ENCODE assay signal across 26 cellular contexts in genomic region chr1:116008651-116009380, GRCh38. TPM values are rescaled to one million over a fixed set of nuclear protein-coding genes. Genes with fewer than 3 reads are reported as not detected.
DNase-seq lines count a peak whose midpoint lies in the region; ATAC-seq and TF ChIP-seq lines count a peak whose summit lies in the region.
"Had no signal": no experiment of that assay in that cellular context is flagged by ENCODE, and none has a peak within 500 bp of the region (broad histone marks: within the 10 kb centered on the region; RNA-seq: fewer than 3 reads in every experiment).

No MANE protein-coding gene starts in this region.

- H3K9me3 Mint-ChIP-seq in stimulated activated naive CD8-positive, alpha-beta T cell treated with anti-CD3 and anti-CD28 coated beads, Interleukin-15, amount 100 ng/mL, for 72 hours = no peaks in the 10 kb centered on the region
- H3K9me3 Mint-ChIP-seq: H9; memory B cell; stimulated activated memory B cell treated with anti-CD40 and anti-IgM and Interleukin-4, amounts not matched to agents 10 μg/mL and 1 μg/mL and 100 μg/mL, for 72 hours had no signal

- H3K36me3 ChIP-seq in right atrium auricular region (no peaks in the 10 kb centered on the region), neuronal stem cell (replicated peaks in 1 of 2; ENCODE audit: control insufficient read depth in 2 of 2, insufficient read depth in 2 of 2, low read length in 2 of 2) (no peaks in the 10 kb centered on the region)
- H3K36me3 ChIP-seq: BE2C, tibial nerve had no signal

- intact Hi-C loops in Right ventricle myocardium superior (cut with DNase I) = no loop called here

- H3K4me1 Mint-ChIP-seq in stimulated activated naive CD8-positive, alpha-beta T cell treated with anti-CD3 and anti-CD28 coated beads, Interleukin-15, amount 100 ng/mL, for 72 hours = peaks cover 7% of the 10 kb centered on the region

- no peaks in the 10 kb centered on the region for H3K27me3 Mint-ChIP-seq in stimulated activated naive CD8-positive, alpha-beta T cell treated with anti-CD3 and anti-CD28 coated beads, Interleukin-15, amount 100 ng/mL, for 72 hours
- H3K27me3 Mint-ChIP-seq: activated CD4-positive, alpha-beta memory T cell treated with anti-CD3 and anti-CD28 coated beads, Interleukin-2, amount 10 ng/mL, durations not matched to agents 7 days and 5 days; memory B cell; stimulated activated memory B cell treated with anti-CD40 and anti-IgM and Interleukin-4, amounts not matched to agents 10 μg/mL and 1 μg/mL and 100 μg/mL, for 72 hours had no signal

- H3K4me1 ChIP-seq in right atrium auricular region (no peaks in the 10 kb centered on the region), neuronal stem cell (ENCODE audit: control insufficient read depth in 2 of 2, insufficient read depth in 1 of 2, low read depth in 1 of 2, low read length in 2 of 2) (peaks cover 0 to 6% of the 10 kb centered on the region in 2 donors)
- H3K4me1 ChIP-seq: A549, BE2C, psoas muscle, tibial nerve had no signal

- no peak overlapping the region for H3K4ac ChIP-seq in neuronal stem cell (ENCODE audit: low read length)

- H4K8ac ChIP-seq in neuronal stem cell (ENCODE audit: low read depth, low read length) = peak overlapping the region; percentile 77

- H2BK5ac ChIP-seq in neuronal stem cell (ENCODE audit: low read length) = no peak overlapping the region

- H2BK15ac ChIP-seq in neuronal stem cell (ENCODE audit: low read length) = no peak overlapping the region

- peak overlapping the region; percentile 70 for H3K18ac ChIP-seq in neuronal stem cell (ENCODE audit: low read length)

- no peak overlapping the region for H4K91ac ChIP-seq in neuronal stem cell (ENCODE audit: low read depth, low read length, poor library complexity)

- H3K23ac ChIP-seq in neuronal stem cell (ENCODE audit: low read depth, low read length, poor library complexity) = no peak overlapping the region

- H3K27me3 ChIP-seq in right atrium auricular region = no peaks in the 10 kb centered on the region
- H3K27me3 ChIP-seq in neuronal stem cell (ENCODE audit: control insufficient read depth in 3 of 3, insufficient read depth in 3 of 3, low read depth in 1 of 3, low read length in 3 of 3) = no peaks in the 10 kb centered on the region
- H3K27me3 ChIP-seq: hepatocyte, tibial nerve had no signal

- H3K9ac ChIP-seq in neuronal stem cell (ENCODE audit: low read depth, low read length, poor library complexity) = no peak overlapping the region

- no peak overlapping the region for H2BK12ac ChIP-seq in neuronal stem cell (ENCODE audit: low read length)

- no peak overlapping the region for H3K4me2 ChIP-seq in neuronal stem cell (ENCODE audit: insufficient read depth, low read length, poor library complexity, severe bottlenecking)
- H3K4me2 ChIP-seq: A549, hepatocyte had no signal

- H3K27ac ChIP-seq in right atrium auricular region (no peak overlapping the region), neuronal stem cell (replicated peaks; ENCODE audit: low read length) (no peak overlapping the region)
- H3K27ac ChIP-seq: A549, hepatocyte, psoas muscle, tibial nerve had no signal

- WGBS in neuronal stem cell (ENCODE audit: extremely low coverage in 2 of 2, insufficient read length in 2 of 2, insufficient replicate concordance in 1 of 2), 2 donors = no CpG with 5 or more reads among the region's 7 CpGs

- ATAC-seq in Right ventricle myocardium superior (ENCODE audit: poor library complexity) = peak; percentile 85
- ATAC-seq in stimulated activated naive CD8-positive, alpha-beta T cell treated with anti-CD3 and anti-CD28 coated beads, Interleukin-15, amount 100 ng/mL, for 72 hours = no peak
- ATAC-seq: A549; psoas muscle; stimulated activated memory B cell treated with anti-CD40 and anti-IgM and Interleukin-4, amounts not matched to agents 10 μg/mL and 1 μg/mL and 100 μg/mL, for 72 hours had no signal

- H2BK120ac ChIP-seq in neuronal stem cell (ENCODE audit: low read depth, low read length) = no peak overlapping the region

- no peak overlapping the region for H2AFZ ChIP-seq in neuronal stem cell (ENCODE audit: low read length)
- H2AFZ ChIP-seq: hepatocyte had no signal

- H3K9me3 ChIP-seq in right atrium auricular region = no peaks in the 10 kb centered on the region
- H3K9me3 ChIP-seq in neuronal stem cell (replicated peaks in 1 of 2; ENCODE audit: control insufficient read depth in 2 of 2, insufficient read depth in 1 of 2, low read depth in 1 of 2, low read length in 2 of 2) = no peaks in the 10 kb centered on the region
- H3K9me3 ChIP-seq: A549, BE2C, psoas muscle, tibial nerve had no signal

- H2AK5ac ChIP-seq in neuronal stem cell (ENCODE audit: low read depth, low read length) = no peak overlapping the region

- no peak for TF ChIP-seq CTCF in right atrium auricular region (IDR thresholded peaks at IDR 0.05)

- no peak overlapping the region for H3K14ac ChIP-seq in neuronal stem cell (ENCODE audit: low read length)

- H3K4me3 ChIP-seq in right atrium auricular region = no peak overlapping the region
- no peak overlapping the region for H3K4me3 ChIP-seq in neuronal stem cell (ENCODE audit: low read length in 2 of 2)
- H3K4me3 ChIP-seq: A549, hepatocyte, psoas muscle, tibial nerve had no signal

- no peak overlapping the region for H3K27ac Mint-ChIP-seq in stimulated activated naive CD8-positive, alpha-beta T cell treated with anti-CD3 and anti-CD28 coated beads, Interleukin-15, amount 100 ng/mL, for 72 hours
- H3K27ac Mint-ChIP-seq: activated CD4-positive, alpha-beta memory T cell treated with anti-CD3 and anti-CD28 coated beads, Interleukin-2, amount 10 ng/mL, durations not matched to agents 7 days and 5 days; H9; memory B cell; stimulated activated memory B cell treated with anti-CD40 and anti-IgM and Interleukin-4, amounts not matched to agents 10 μg/mL and 1 μg/mL and 100 μg/mL, for 72 hours had no signal

- no peak for DNase-seq in Right ventricle myocardium superior
- no peak for DNase-seq in right atrium auricular region (ENCODE audit: low spot score)
- peak; percentile 88 for DNase-seq in globus pallidus (ENCODE audit: low spot score)
- DNase-seq in neuronal stem cell (ENCODE audit: low spot score) = no peak
- DNase-seq in NCI-H2107 (lab: John Stamatoyannopoulos, UW) = no peak
- DNase-seq in dermis blood vessel endothelial cell = no peak
- DNase-seq in middle frontal gyrus (ENCODE audit: extremely low spot score, low spot score) = no peak
- no peak for DNase-seq in stimulated activated naive CD8-positive, alpha-beta T cell treated with anti-CD3 and anti-CD28 coated beads, Interleukin-15, amount 100 ng/mL, for 72 hours
- DNase-seq: activated CD4-positive, alpha-beta memory T cell treated with anti-CD3 and anti-CD28 coated beads, Interleukin-2, amount 10 ng/mL, durations not matched to agents 7 days and 5 days; activated gamma-delta T cell treated with Interleukin-2 at 50 U/mL for 16 hours; activated T-cell treated with anti-CD3 and anti-CD28 coated beads for 4 hours; BE2C; DND-41; H9; islet precursor cell; naive B cell; NCI-H1436; NCI-H2171; psoas muscle; small intestine; stimulated activated CD4-positive, alpha-beta T cell treated with anti-CD3 and anti-CD28 coated beads, Interleukin-2, amount 100 ng/mL, for 24 hours had no signal

- H3K79me1 ChIP-seq in neuronal stem cell (ENCODE audit: low read depth, low read length) = no peaks in the 10 kb centered on the region

- H3K4me3 Mint-ChIP-seq in stimulated activated naive CD8-positive, alpha-beta T cell treated with anti-CD3 and anti-CD28 coated beads, Interleukin-15, amount 100 ng/mL, for 72 hours = no peak overlapping the region
- H3K4me3 Mint-ChIP-seq: activated CD4-positive, alpha-beta memory T cell treated with anti-CD3 and anti-CD28 coated beads, Interleukin-2, amount 10 ng/mL, durations not matched to agents 7 days and 5 days; H9; memory B cell; naive B cell; stimulated activated memory B cell treated with anti-CD40 and anti-IgM and Interleukin-4, amounts not matched to agents 10 μg/mL and 1 μg/mL and 100 μg/mL, for 72 hours had no signal

RNA-seq across cellular contexts. Expression of gene SLC22A15, which starts 32.5 kb away (rescaled TPM):
- total RNA-seq in Right ventricle myocardium superior (10.7 TPM), right atrium auricular region (10 to 100 TPM in 1 of 2 donors, 1 to 10 TPM in 1; 3.9 to 10.1 TPM), dermis blood vessel endothelial cell (0.17 TPM in 1 of 2 replicates, not detected in the other)
- polyA plus RNA-seq in neuronal stem cell (2013, experiment 1 of 2) = 0.10 TPM
- polyA plus RNA-seq in neuronal stem cell (2013, experiment 2 of 2) = 0.11 TPM
